26 cellular contexts compared by ENCODE assay signal in genomic region chr6:138528137-138528536, GRCh38. TPM values are rescaled to one million over a fixed set of nuclear protein-coding genes. Genes with fewer than 3 reads are reported as not detected.
DNase-seq lines count a peak whose midpoint lies in the region; ATAC-seq and TF ChIP-seq lines count a peak whose summit lies in the region.
"Had no signal": no experiment of that assay in that cellular context is flagged by ENCODE, and none has a peak within 500 bp of the region (broad histone marks: within the 10 kb centered on the region; RNA-seq: fewer than 3 reads in every experiment).

No MANE protein-coding gene starts in this region.

- H3K4me3 Mint-ChIP-seq in glutamatergic neuron (ENCODE audit: unreplicated experiment), result no peak overlapping the region
- H3K4me3 Mint-ChIP-seq: activated CD4-positive, alpha-beta memory T cell treated with anti-CD3 and anti-CD28 coated beads, Interleukin-2, amount 10 ng/mL, durations not matched to agents 7 days and 5 days; CD4-positive, alpha-beta T cell; stimulated activated naive CD8-positive, alpha-beta T cell treated with anti-CD3 and anti-CD28 coated beads, Interleukin-15, Interleukin-2, amounts not matched to agents 100 ng/mL and 50 ng/mL, for 24 hours had no signal

- no peaks in the 10 kb centered on the region for H3K36me3 Mint-ChIP-seq in glutamatergic neuron (ENCODE audit: unreplicated experiment)
- H3K36me3 Mint-ChIP-seq: activated naive CD4-positive, alpha-beta T cell treated with anti-CD3 and anti-CD28 coated beads, Interleukin-2, amount 50 U/mL, for 72 hours had no signal

- no peaks in the 10 kb centered on the region for H3K27me3 Mint-ChIP-seq in glutamatergic neuron (ENCODE audit: unreplicated experiment)

- in situ Hi-C loops in astrocyte of the spinal cord (cut with HindIII; ENCODE audit: low sequenced_read_pairs), result no loop called here

- H3K36me3 ChIP-seq in stomach smooth muscle (ENCODE audit: control insufficient read depth in 2 of 2, insufficient read depth in 2 of 2, low read length in 2 of 2), result no peaks in the 10 kb centered on the region
- H3K36me3 ChIP-seq: neutrophil had no signal

- no peaks in the 10 kb centered on the region for H3K9me3 ChIP-seq in stomach smooth muscle (ENCODE audit: control insufficient read depth in 2 of 2, low read length in 2 of 2)
- H3K9me3 ChIP-seq: neutrophil, psoas muscle had no signal

- H3K9ac ChIP-seq in stomach smooth muscle (ENCODE audit: low read length in 2 of 2), result no peak overlapping the region

- H3K4me1 ChIP-seq in stomach smooth muscle (ENCODE audit: control insufficient read depth, insufficient read depth, low read length), result peaks cover 7% of the 10 kb centered on the region
- H3K4me1 ChIP-seq: psoas muscle had no signal

- intact Hi-C loops in Right ventricle myocardium superior (cut with DNase I), result no loop called here
- intact Hi-C loops in cardiac septum (cut with DNase I), result no loop called here

- ATAC-seq in Right ventricle myocardium superior (ENCODE audit: poor library complexity), result peak; percentile 49
- no peak for ATAC-seq in HG03045 (IDR thresholded peaks at IDR 0.05; ENCODE audit: unreplicated experiment)
- ATAC-seq: activated naive CD4-positive, alpha-beta T cell treated with anti-CD3 and anti-CD28 coated beads, Interleukin-2, amount 50 U/mL, for 72 hours; psoas muscle had no signal

- H3K27ac Mint-ChIP-seq in glutamatergic neuron (ENCODE audit: unreplicated experiment), result peak overlapping the region; percentile 19
- H3K27ac Mint-ChIP-seq: activated CD4-positive, alpha-beta memory T cell treated with anti-CD3 and anti-CD28 coated beads, Interleukin-2, amount 10 ng/mL, durations not matched to agents 7 days and 5 days; activated naive CD4-positive, alpha-beta T cell treated with anti-CD3 and anti-CD28 coated beads, Interleukin-2, amount 50 U/mL, for 72 hours; activated T-helper 2 cell treated with anti-CD3 and anti-CD28 coated beads, Interferon-gamma antibody, Interleukin-2, Interleukin-4, amounts not matched to agents 10 μg/mL and 5 μg/mL and 100 μg/mL, durations not matched to agents 14 hours and 24 hours and 36 hours; CD4-positive, alpha-beta T cell; stimulated activated naive CD8-positive, alpha-beta T cell treated with anti-CD3 and anti-CD28 coated beads, Interleukin-15, Interleukin-2, amounts not matched to agents 100 ng/mL and 50 ng/mL, for 24 hours had no signal

- H3K27me3 ChIP-seq in stomach smooth muscle (ENCODE audit: control insufficient read depth in 1 of 2, insufficient read depth in 2 of 2, low read length in 2 of 2), result no peaks in the 10 kb centered on the region
- H3K27me3 ChIP-seq: neutrophil had no signal

- no peak overlapping the region for H3K4me3 ChIP-seq in astrocyte of the spinal cord (ENCODE audit: low read depth, low read length)
- H3K4me3 ChIP-seq in stomach smooth muscle (ENCODE audit: low read length in 2 of 2), result no peak overlapping the region
- H3K4me3 ChIP-seq: psoas muscle had no signal

- no peak for DNase-seq in Right ventricle myocardium superior
- no peak for DNase-seq in cardiac septum (ENCODE audit: low spot score)
- peak; percentile 41 for DNase-seq in astrocyte of the spinal cord (ENCODE audit: low read depth, low spot score)
- DNase-seq in glutamatergic neuron, result no peak
- no peak for DNase-seq in UCSD-AML1 (lab: John Stamatoyannopoulos, UW; ENCODE audit: unreplicated experiment)
- DNase-seq in NOMO-1 (lab: John Stamatoyannopoulos, UW; ENCODE audit: unreplicated experiment in 2 of 2), result no peak
- DNase-seq: activated CD4-positive, alpha-beta memory T cell treated with anti-CD3 and anti-CD28 coated beads, Interleukin-2, amount 10 ng/mL, durations not matched to agents 7 days and 5 days; activated CD4-positive, CD25-positive, alpha-beta regulatory T cell treated with anti-CD3 and anti-CD28 coated beads, Interleukin-2, amount 50 U/mL, for 72 hours; activated CD8-positive, alpha-beta memory T cell treated with anti-CD3 and anti-CD28 coated beads, Interleukin-2, amount 50 U/mL, for 48 hours; AML-193; CD4-positive, alpha-beta T cell; dorsolateral prefrontal cortex; head of caudate nucleus; left cardiac atrium; NCI-H1417 treated with DMSO at 0.1 percent for 48 hours; NCI-H2081; NCI-H226; NCI-H774; psoas muscle; T-helper 1 cell had no signal

- H3K9me3 Mint-ChIP-seq in glutamatergic neuron (ENCODE audit: unreplicated experiment), result no peaks in the 10 kb centered on the region
- H3K9me3 Mint-ChIP-seq: activated CD4-positive, alpha-beta memory T cell treated with anti-CD3 and anti-CD28 coated beads, Interleukin-2, amount 10 ng/mL, durations not matched to agents 7 days and 5 days; activated naive CD4-positive, alpha-beta T cell treated with anti-CD3 and anti-CD28 coated beads, Interleukin-2, amount 50 U/mL, for 72 hours; activated T-helper 2 cell treated with anti-CD3 and anti-CD28 coated beads, Interferon-gamma antibody, Interleukin-2, Interleukin-4, amounts not matched to agents 10 μg/mL and 5 μg/mL and 100 μg/mL, durations not matched to agents 14 hours and 24 hours and 36 hours; CD4-positive, alpha-beta T cell; stimulated activated naive CD8-positive, alpha-beta T cell treated with anti-CD3 and anti-CD28 coated beads, Interleukin-15, Interleukin-2, amounts not matched to agents 100 ng/mL and 50 ng/mL, for 24 hours had no signal

- H3K27ac ChIP-seq in stomach smooth muscle (ENCODE audit: low read length), result peak overlapping the region; percentile 18
- H3K27ac ChIP-seq: neutrophil, psoas muscle had no signal

- peaks cover 32% of the 10 kb centered on the region for H3K4me1 Mint-ChIP-seq in glutamatergic neuron (ENCODE audit: low read depth, unreplicated experiment)
- H3K4me1 Mint-ChIP-seq: activated CD4-positive, alpha-beta memory T cell treated with anti-CD3 and anti-CD28 coated beads, Interleukin-2, amount 10 ng/mL, durations not matched to agents 7 days and 5 days had no signal

- TF ChIP-seq CTCF in astrocyte of the spinal cord (IDR thresholded peaks at IDR 0.05; ENCODE audit: low read depth, low read length) (no peak), glutamatergic neuron (IDR thresholded peaks at IDR 0.05; ENCODE audit: partially characterized antibody, unreplicated experiment) (no peak)

RNA-seq across cellular contexts. Expression of gene NHSL1, which starts 28.8 kb away (rescaled TPM):
- total RNA-seq in Right ventricle myocardium superior (44.2 TPM), cardiac septum (88.2 TPM), glutamatergic neuron (ENCODE audit: unreplicated experiment) (57.8 TPM)
